ENCODE assay signal across 13 cellular contexts in the genomic region with DNA sequence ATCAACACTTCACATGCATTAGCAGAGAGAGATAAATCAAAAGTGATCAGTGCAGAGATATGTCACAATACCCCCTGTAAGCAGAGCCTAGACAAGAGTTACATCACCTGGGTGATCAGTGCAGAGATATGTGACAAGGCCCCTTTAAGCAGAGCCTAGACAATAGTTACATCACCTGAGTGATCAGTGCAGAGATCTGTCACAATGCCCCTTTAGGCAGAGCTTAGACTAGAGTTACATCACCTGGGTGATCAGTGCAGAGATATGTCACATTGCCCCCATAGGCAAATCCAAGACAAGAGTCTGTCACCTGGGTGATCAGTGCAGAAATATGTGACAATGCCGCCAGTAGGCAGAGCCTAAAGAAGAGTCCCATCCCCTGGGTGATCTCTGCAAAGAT. TPM values are rescaled to one million over a fixed set of nuclear protein-coding genes. Genes with fewer than 3 reads are reported as not detected.
"Had no signal": no experiment of that assay in that cellular context is flagged by ENCODE, and none has a peak within 500 bp of the region (broad histone marks: within the 10 kb centered on the region; RNA-seq: fewer than 3 reads in every experiment).

No MANE protein-coding gene starts in this region.

RNA-seq across cellular contexts. Expression of a gene that starts 7.4 kb away (rescaled TPM):
- total RNA-seq: activated CD4-positive, alpha-beta memory T cell treated with anti-CD3 and anti-CD28 coated beads, Interleukin-2, amount 10 ng/mL, durations not matched to agents 7 days and 5 days; activated CD8-positive, alpha-beta memory T cell treated with anti-CD3 and anti-CD28 coated beads, Interleukin-2, amount 10 ng/mL, durations not matched to agents 7 days and 5 days; activated naive CD8-positive, alpha-beta T cell treated with anti-CD3 and anti-CD28 coated beads for 36 hours; astrocyte; body of pancreas; breast epithelium; IMR-90; MCF 10A; OCI-LY7; PC-9; Right ventricle myocardium superior; T-helper 1 cell treated with Interleukin-12 subunit alpha and Interleukin-12 subunit beta and Interleukin-4 antibody, amounts not matched to agents 30 ng/mL and 1 ng/mL, for 36 hours had no signal
- polyA plus RNA-seq: adipose tissue, IMR-90 had no signal
